Comparison of ENCODE assay signal across 8 cellular contexts in genomic region chr11:10405858-10406592, GRCh38. TPM values are rescaled to one million over a fixed set of nuclear protein-coding genes. Genes with fewer than 3 reads are reported as not detected.
DNase-seq lines count a peak whose midpoint lies in the region; ATAC-seq, FAIRE-seq and TF ChIP-seq lines count a peak whose summit lies in the region.

No MANE protein-coding gene starts in this region.

- peak overlapping the region; percentile 46 for H3K4ac ChIP-seq in H1 (replicated peaks; ENCODE audit: insufficient read length, low read depth, low read length)

- no peak overlapping the region for H3K4me3 Mint-ChIP-seq in memory B cell

- H2BK15ac ChIP-seq in H1 (ENCODE audit: low read length), result peak overlapping the region; percentile 84

- no peaks in the 10 kb centered on the region for H3K79me1 ChIP-seq in H1 (ENCODE audit: low read depth, low read length)

- POLR2A ChIA-PET in H1 (lab: Charles Lee; ENCODE audit: partially characterized antibody), result no interaction called here

- H3K27me3 Mint-ChIP-seq in memory B cell, result no peaks in the 10 kb centered on the region

- peak overlapping the region; percentile 18 for H2BK120ac ChIP-seq in H1 (replicated peaks; ENCODE audit: low read depth, low read length)

- H3K27me3 ChIP-seq in H1 (replicated peaks in 1 of 4; ENCODE audit: control insufficient read depth in 3 of 4, extremely low read depth in 1 of 4, insufficient read depth in 3 of 4, low read length in 3 of 4), result no peaks in the 10 kb centered on the region; a peak in 1 of 7 replicates

- no peak for TF ChIP-seq EP300 in H1 (IDR thresholded peaks at IDR 0.05; ENCODE audit: borderline replicate concordance in 1 of 2, low read depth in 2 of 2, low read length in 2 of 2)

- H3K4me1 ChIP-seq in H1 (replicated peaks in 1 of 4; ENCODE audit: control insufficient read depth in 3 of 4, insufficient read depth in 4 of 4, low read length in 3 of 4), result no peaks in the 10 kb centered on the region

- 0 out of 2 replicates have a peak overlapping the region, but pooled peaks have one; percentile 27 for H3K27ac ChIP-seq in H1 (ENCODE audit: low read depth, low read length)

- H4K20me1 ChIP-seq in H1 (replicated peaks in 1 of 2; ENCODE audit: control insufficient read depth in 1 of 2, insufficient read depth in 2 of 2, low read length in 2 of 2), result no peaks in the 10 kb centered on the region

- peak overlapping the region; percentile 45 for H4K91ac ChIP-seq in H1 (replicated peaks; ENCODE audit: insufficient read length, low read length)

- peak overlapping the region; percentile 47; the same call in 1 of the 2 replicates for H2AFZ ChIP-seq in H1 (ENCODE audit: low read length)

- no peak overlapping the region for H3K14ac ChIP-seq in H1 (ENCODE audit: insufficient read length)

- no peaks in the 10 kb centered on the region for H3K79me2 ChIP-seq in H1 (ENCODE audit: control insufficient read depth in 1 of 2, insufficient read depth in 2 of 2, low read length in 2 of 2)

- 42% methylated on average over 6 of the region's 6 CpGs; no CpG with 5 or more reads in 1 of the 2 experiments for WGBS in H1 (ENCODE audit: extremely low coverage in 1 of 2, insufficient coverage in 1 of 2, insufficient read length in 1 of 2, insufficient replicate concordance in 2 of 2, low coverage in 1 of 2, low lambda C conversion rate in 2 of 2, missing lambda C conversion rate in 1 of 2), 2 experiments

- DNase-seq in DMS53 (lab: John Stamatoyannopoulos, UW), result peak; percentile 95
- DNase-seq in NCI-H446 (lab: John Stamatoyannopoulos, UW), result peak; percentile 79 to 92
- peak; percentile 25 to 27 for DNase-seq in activated CD4-positive, alpha-beta T cell treated with anti-CD3 and anti-CD28 coated beads for 24 hours (ENCODE audit: low read depth in 2 of 2)
- peak in 1 of 2 experiments; percentile 31 for DNase-seq in H1 (ENCODE audit: low read depth in 1 of 2, low spot score in 2 of 2)
- DNase-seq in memory B cell (ENCODE audit: low spot score in 2 of 2), result peak; percentile 28 to 55
- peak; percentile 17 to 23 for DNase-seq in stimulated activated CD8-positive, alpha-beta memory T cell treated with anti-CD3 and anti-CD28 coated beads, Interleukin-15, amount 100 ng/mL, for 48 hours (ENCODE audit: low read depth in 2 of 2)

- H3K18ac ChIP-seq in H1 (ENCODE audit: extremely low read depth, low read length), result no peak overlapping the region

- no peaks in the 10 kb centered on the region for H3K36me3 ChIP-seq in H1 (ENCODE audit: control insufficient read depth in 2 of 4, insufficient read depth in 4 of 4, low read length in 3 of 4)

- H3K4me3 ChIP-seq in H1 (ENCODE audit: extremely low read depth in 1 of 4, insufficient read depth in 2 of 4, low read depth in 3 of 4, low read length in 4 of 4), result no peak overlapping the region

- CTCF ChIA-PET in H1 (lab: Charles Lee; ENCODE audit: partially characterized antibody), result interaction anchor here (0.5 to 2.0 kb wide), 64 partner anchors 8 to 375 kb away, joined by 3 to 16 read pairs (median 4); partner anchors contain the start of genes LYVE1 and RNF141

- no peak overlapping the region for H2BK20ac ChIP-seq in H1 (ENCODE audit: low read length)

- H3K9me3 Mint-ChIP-seq in memory B cell, result no peaks in the 10 kb centered on the region

- H2BK5ac ChIP-seq in H1 (ENCODE audit: low read depth, low read length), result peak overlapping the region; percentile 27

- H3K27ac Mint-ChIP-seq in memory B cell, result no peak overlapping the region

- no peak overlapping the region for H3K4me2 ChIP-seq in H1 (ENCODE audit: insufficient read depth in 1 of 2, low read depth in 2 of 2, low read length in 2 of 2)

- peak; percentile 30 to 90 (median 74) for TF ChIP-seq CTCF in H1 (IDR thresholded peaks at IDR 0.05; ENCODE audit: control extremely low read depth in 1 of 3, insufficient read depth in 1 of 3, low read depth in 1 of 3, low read length in 3 of 3)

- H3K23me2 ChIP-seq in H1 (ENCODE audit: low read depth, low read length), result no peaks in the 10 kb centered on the region

- H3K36me3 Mint-ChIP-seq in memory B cell, result no peaks in the 10 kb centered on the region

- H3K9ac ChIP-seq in H1 (replicated peaks in 1 of 4; ENCODE audit: extremely low read depth in 1 of 4, low read depth in 3 of 4, low read length in 3 of 4), result no peak overlapping the region

- TF ChIP-seq RAD21 in H1 (IDR thresholded peaks at IDR 0.05 in 1 of 2, conservative IDR thresholded peaks at IDR 0.05 in 1 of 2; ENCODE audit: low read depth in 2 of 2, low read length in 2 of 2), result peak; percentile 89 to 93

- no peak overlapping the region for H2AK5ac ChIP-seq in H1 (ENCODE audit: low read depth, low read length)

- peak; percentile 97 for FAIRE-seq in H1 (lab: Jason Lieb, UNC)

- H3K23ac ChIP-seq in H1 (ENCODE audit: insufficient read length), result no peak overlapping the region

- no peaks in the 10 kb centered on the region for H3K9me3 ChIP-seq in H1 (ENCODE audit: insufficient read depth in 2 of 2, low read depth in 1 of 2, low read length in 1 of 2)

- no peak for TF ChIP-seq POLR2A in H1 (IDR thresholded peaks at IDR 0.05; ENCODE audit: control extremely low read depth in 1 of 2, low read depth in 2 of 2, low read length in 2 of 2)

- ATAC-seq in HG03175 (IDR thresholded peaks at IDR 0.05; ENCODE audit: unreplicated experiment), result peak; percentile 68
- peak; percentile 95 for ATAC-seq in memory B cell (ENCODE audit: low read depth)
- ATAC-seq in GM18907 (IDR thresholded peaks at IDR 0.05; ENCODE audit: unreplicated experiment), result no peak

- H3K56ac ChIP-seq in H1 (replicated peaks; ENCODE audit: insufficient read length, low read depth, low read length), result no peak overlapping the region

- H4K5ac ChIP-seq in H1 (ENCODE audit: insufficient read length, low read depth, low read length), result no peak overlapping the region

- peak overlapping the region; percentile 64; the same call in 1 of the 2 replicates for H2BK12ac ChIP-seq in H1 (ENCODE audit: low read depth, low read length)

- no peak overlapping the region for H4K8ac ChIP-seq in H1 (ENCODE audit: extremely low read depth, insufficient read depth, low read length)

- peaks cover 5% of the 10 kb centered on the region for H3K4me1 Mint-ChIP-seq in memory B cell

TF ChIP-seq in H1, 55 proteins besides CTCF, POLR2A, EP300 and RAD21 (continues in another document):
- no peak for TF ChIP-seq SIX5 (IDR thresholded peaks at IDR 0.05; ENCODE audit: low read depth, low read length)
- no peak for TF ChIP-seq NRF1 (IDR thresholded peaks at IDR 0.05; ENCODE audit: low read depth, low read length)
- TF ChIP-seq HDAC2 (IDR thresholded peaks at IDR 0.05; ENCODE audit: borderline replicate concordance in 1 of 2, low read depth in 2 of 2, low read length in 2 of 2), result no peak
- TF ChIP-seq SAP30 (IDR thresholded peaks at IDR 0.05; ENCODE audit: insufficient read depth, insufficient replicate concordance, low read length), result no peak
- TF ChIP-seq SRF (IDR thresholded peaks at IDR 0.05; ENCODE audit: low read depth, low read length), result no peak
- no peak for TF ChIP-seq JUN (IDR thresholded peaks at IDR 0.05; ENCODE audit: low read depth, low read length)
- no peak for TF ChIP-seq TAF1 (IDR thresholded peaks at IDR 0.05; ENCODE audit: low read depth, low read length)
- no peak for TF ChIP-seq POU5F1 (IDR thresholded peaks at IDR 0.05; ENCODE audit: low read depth, low read length)
- peak; percentile 94 for TF ChIP-seq ATF2 (IDR thresholded peaks at IDR 0.05; ENCODE audit: low read length)
- TF ChIP-seq SIRT6 (IDR thresholded peaks at IDR 0.05; ENCODE audit: low read length), result no peak
- no peak for TF ChIP-seq KDM1A (IDR thresholded peaks at IDR 0.05; ENCODE audit: borderline replicate concordance, low read length)
- TF ChIP-seq NANOG (IDR thresholded peaks at IDR 0.05; ENCODE audit: insufficient read depth, low read depth, low read length, poor library complexity, severe bottlenecking), result no peak
- TF ChIP-seq MAX (IDR thresholded peaks at IDR 0.05), result peak; percentile 50; the same call in 1 of the 2 replicates
- no peak for TF ChIP-seq YY1 (IDR thresholded peaks at IDR 0.05; ENCODE audit: low read depth, low read length)
- TF ChIP-seq MAFK (IDR thresholded peaks at IDR 0.05; ENCODE audit: low read depth, low read length), result peak; percentile 84
- TF ChIP-seq SP2 (IDR thresholded peaks at IDR 0.05; ENCODE audit: low read length), result no peak
- 0 out of 2 replicates have a peak, but pooled peaks have one; percentile 44 for TF ChIP-seq JUND (IDR thresholded peaks at IDR 0.05; ENCODE audit: low read length)
- no peak for TF ChIP-seq CREB1 (IDR thresholded peaks at IDR 0.05)
- TF ChIP-seq RFX5 (IDR thresholded peaks at IDR 0.05; ENCODE audit: borderline replicate concordance, low read depth, low read length), result no peak
- no peak for TF ChIP-seq BRCA1 (IDR thresholded peaks at IDR 0.05; ENCODE audit: low read depth, low read length)
- no peak for TF ChIP-seq CHD2 (IDR thresholded peaks at IDR 0.05; ENCODE audit: low read length)
- no peak for TF ChIP-seq TEAD4 (IDR thresholded peaks at IDR 0.05; ENCODE audit: low read depth, low read length)
- no peak for TF ChIP-seq RXRA (IDR thresholded peaks at IDR 0.05; ENCODE audit: insufficient read depth, low read depth, low read length)

RNA-seq across cellular contexts. Expression of gene AMPD3, which starts 49.0 kb away (rescaled TPM):
- total RNA-seq in H1 (2021; fragmentation: NEBNext Ultra II Directional; extraction: Animal tissue kit (Norgen Biotek cat#: 25700)), result 5.2 and 6.3 TPM in 2 replicates
- 4.0 and 10.9 TPM in 2 replicates for polyA plus RNA-seq in H1 (2011; rRNA removed)
- 3.2 TPM for polyA plus RNA-seq in H1 (2011; cell fraction: cytosol; rRNA removed)
- 12.0 TPM for polyA plus RNA-seq in H1 (2011; cell fraction: nucleus; rRNA removed)
- polyA plus RNA-seq in H1 (2012, experiment 1 of 2), result 2.7 to 4.5 TPM (median 3.3 TPM) in 4 replicates
- 1.6 TPM for polyA plus RNA-seq in H1 (2012, experiment 2 of 2)
- 2.7 TPM for polyA plus RNA-seq in H1 (2013, experiment 1 of 2)
- polyA plus RNA-seq in H1 (2013, experiment 2 of 2), result 2.3 TPM
- polyA minus RNA-seq in H1 (2011; rRNA and poly(A)+ RNA removed), result 7.4 and 11.1 TPM in 2 replicates
- 2.5 TPM for polyA minus RNA-seq in H1 (2011; cell fraction: cytosol; rRNA and poly(A)+ RNA removed)
- 38.5 TPM for polyA minus RNA-seq in H1 (2011; cell fraction: nucleus; rRNA and poly(A)+ RNA removed)
